In genomic region chr7:51369746-51370145, GRCh38 we compare ENCODE assay signal across 9 cellular contexts. TPM values are rescaled to one million over a fixed set of nuclear protein-coding genes. Genes with fewer than 3 reads are reported as not detected.
DNase-seq lines count a peak whose midpoint lies in the region; ATAC-seq and TF ChIP-seq lines count a peak whose summit lies in the region.
"Had no signal": no experiment of that assay in that cellular context is flagged by ENCODE, and none has a peak within 500 bp of the region (broad histone marks: within the 10 kb centered on the region; RNA-seq: fewer than 3 reads in every experiment).

No MANE protein-coding gene starts in this region.

- peaks cover 0 to 3% (median 0%) of the 10 kb centered on the region in 7 donors for H3K27me3 ChIP-seq in heart right ventricle
- no peaks in the 10 kb centered on the region for H3K27me3 ChIP-seq in right cardiac atrium (ENCODE audit: control insufficient read depth, insufficient read depth)

- no peaks in the 10 kb centered on the region for H3K36me3 ChIP-seq in heart right ventricle

- no peak overlapping the region for H3K4me3 ChIP-seq in heart right ventricle
- no peak overlapping the region for H3K4me3 ChIP-seq in right cardiac atrium (ENCODE audit: low read length)
- no peak overlapping the region for H3K4me3 ChIP-seq in fibroblast of pulmonary artery (replicated peaks; ENCODE audit: low read depth, low read length)

- intact Hi-C loops in heart right ventricle (cut with DNase I), result loop anchor here in 6 of 10 donors (5.0 kb wide), 4 partner anchors 117 to 1227 kb away; no protein-coding TSS in a partner anchor
- intact Hi-C loops in right cardiac atrium (cut with DNase I), result loop anchor here (5.0 to 10.0 kb wide), 5 partner anchors 117 to 1275 kb away; partner anchors contain the start of gene ZPBP (in 1 of the 4)

- 20 to 23% methylated on average over 3 of the region's 3 CpGs for WGBS in heart right ventricle, 2 donors
- 17% methylated on average over 3 of the region's 3 CpGs for WGBS in right cardiac atrium

- H3K9me3 ChIP-seq in heart right ventricle (no peaks in the 10 kb centered on the region), right cardiac atrium (ENCODE audit: control insufficient read depth, low read length) (no peaks in the 10 kb centered on the region)

- H3K4me1 ChIP-seq in heart right ventricle, result peaks cover 0 to 4% (median 0%) of the 10 kb centered on the region in 9 donors
- no peaks in the 10 kb centered on the region for H3K4me1 ChIP-seq in right cardiac atrium (ENCODE audit: control insufficient read depth, insufficient read depth, low read length)

- H3K27ac ChIP-seq in heart right ventricle (no peak overlapping the region), right cardiac atrium (ENCODE audit: low read length) (no peak overlapping the region)

- ATAC-seq in heart right ventricle (no peak), right cardiac atrium (no peak), omental fat pad (ENCODE audit: low FRiP score) (no peak), HG03196 (IDR thresholded peaks at IDR 0.05; ENCODE audit: unreplicated experiment) (no peak)

- DNase-seq in heart right ventricle, result no peak
- DNase-seq in right cardiac atrium, result no peak
- DNase-seq in NCI-H226, result peak; percentile 7
- peak; percentile 10 for DNase-seq in fibroblast of pulmonary artery (ENCODE audit: low read depth)
- no peak for DNase-seq in omental fat pad (ENCODE audit: low spot score)
- no peak for DNase-seq in amniotic stem cell (lab: John Stamatoyannopoulos, UW)
- DNase-seq in activated gamma-delta T cell treated with Interleukin-2 at 50 U/mL for 16 hours, result no peak
- DNase-seq: activated naive CD4-positive, alpha-beta T cell treated with Interleukin-2 at 50 U/mL for 16 hours had no signal

- TF ChIP-seq CTCF in heart right ventricle (IDR thresholded peaks at IDR 0.05) (peak in 7 of 9 donors; percentile 29 to 48 (median 36)), fibroblast of pulmonary artery (IDR thresholded peaks at IDR 0.05; ENCODE audit: low read length, missing control alignments) (peak; percentile 31), omental fat pad (IDR thresholded peaks at IDR 0.05) (no peak)

RNA-seq across cellular contexts. Expression of gene COBL, which starts 53.1 kb away (rescaled TPM):
- total RNA-seq in heart right ventricle (100 to 1,000 TPM in 2 of 10 donors, 10 to 100 TPM in 8; 60.3 to 109 (median 90.6) TPM), right cardiac atrium (10 to 100 TPM; 45.9 to 56.5 (median 54.7) TPM), omental fat pad (10 to 100 TPM in 2 of 4 donors, 1 to 10 TPM in 2; 1.1 to 27.7 (median 15.2) TPM)
- polyA plus RNA-seq in heart right ventricle (10 to 100 TPM; 15.5 to 25.6 TPM), right cardiac atrium (27.0 TPM)

Comparison
In these comparisons a context has a peak if more than half of its experiments do, and no peak if none do; other contexts are left out.
1. DNase-seq: peak in NCI-H226 (single experiment) and fibroblast of pulmonary artery (single experiment); none in heart right ventricle (0 of 2), right cardiac atrium (0 of 3), omental fat pad (single experiment), amniotic stem cell (single experiment) and activated gamma-delta T cell treated with Interleukin-2 at 50 U/mL for 16 hours (single experiment).
2. CTCF ChIP-seq: peak in heart right ventricle (7 of 9) and fibroblast of pulmonary artery (single experiment); none in omental fat pad (0 of 3).